In the genomic region with DNA sequence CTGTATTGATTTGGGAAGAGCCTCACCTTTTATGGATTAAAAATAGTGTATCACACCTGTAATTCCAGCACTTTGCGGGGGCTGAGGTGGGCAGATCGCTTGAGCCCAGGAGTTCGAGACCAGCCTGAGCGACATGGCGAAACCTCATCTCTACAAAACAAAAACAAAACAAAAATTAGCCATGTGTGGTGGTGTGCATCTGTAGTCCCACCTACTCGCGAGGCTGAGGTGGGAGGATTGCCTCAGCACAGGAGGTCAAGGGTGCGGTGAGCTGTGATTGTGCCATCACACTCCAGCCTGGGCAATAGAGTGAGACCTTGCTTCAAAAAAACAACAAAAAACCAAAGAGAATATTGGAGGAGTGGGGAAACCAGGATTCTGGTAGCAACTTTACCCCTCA, we compare ENCODE assay signal across 35 cellular contexts.
DNase-seq lines count a peak whose midpoint lies in the region; ATAC-seq, FAIRE-seq and TF ChIP-seq lines count a peak whose summit lies in the region.
"Had no signal": no experiment of that assay in that cellular context is flagged by ENCODE, and none has a peak within 500 bp of the region (broad histone marks: within the 10 kb centered on the region; RNA-seq: fewer than 3 reads in every experiment).

No MANE protein-coding gene starts in this region.

- no peak overlapping the region for H3K9ac ChIP-seq in mesenchymal stem cell (ENCODE audit: low read length)
- peak overlapping the region; percentile 21 for H3K9ac ChIP-seq in neuronal stem cell (ENCODE audit: low read depth, low read length, poor library complexity)
- H3K9ac ChIP-seq: BLaER1; BLaER1 treated with 17β-estradiol and CSF1 and Interleukin-3, amounts not matched to agents 10 nM and 100 nM had no signal

- no peak overlapping the region for H3K23ac ChIP-seq in mesenchymal stem cell (ENCODE audit: low read length in 2 of 2)
- no peak overlapping the region for H3K23ac ChIP-seq in neuronal stem cell (ENCODE audit: low read depth, low read length, poor library complexity)

- H3K27me3 ChIP-seq in mesenchymal stem cell (ENCODE audit: control insufficient read depth in 1 of 2, insufficient read depth in 1 of 2, low read length in 2 of 2) (peaks cover 0 to 30% of the 10 kb centered on the region in 2 experiments), neuronal stem cell (ENCODE audit: control insufficient read depth in 3 of 3, insufficient read depth in 3 of 3, low read depth in 1 of 3, low read length in 3 of 3) (no peaks in the 10 kb centered on the region), right cardiac atrium (ENCODE audit: control insufficient read depth, insufficient read depth) (no peaks in the 10 kb centered on the region), SJCRH30 (no peaks in the 10 kb centered on the region)
- H3K27me3 ChIP-seq: BE2C, BLaER1 had no signal

- peak overlapping the region; percentile 24; the same call in 1 of the 2 replicates for H3K27ac ChIP-seq in HEK293 (ENCODE audit: extremely low read depth, low read depth, low read length)
- H3K27ac ChIP-seq in mesenchymal stem cell (ENCODE audit: low read length, poor library complexity, severe bottlenecking): no peak overlapping the region
- no peak overlapping the region for H3K27ac ChIP-seq in neuronal stem cell (replicated peaks; ENCODE audit: low read length)
- H3K27ac ChIP-seq in right cardiac atrium (ENCODE audit: low read length): no peak overlapping the region
- H3K27ac ChIP-seq in SJCRH30: no peak overlapping the region
- H3K27ac ChIP-seq: 22Rv1; A549; BLaER1; BLaER1 treated with 17β-estradiol and CSF1 and Interleukin-3, amounts not matched to agents 10 nM and 100 nM; C4-2B had no signal

- H3K36me3 ChIP-seq in HEK293 (ENCODE audit: control insufficient read depth in 2 of 2, insufficient read depth in 1 of 2, low read length in 2 of 2) (no peaks in the 10 kb centered on the region), mesenchymal stem cell (ENCODE audit: control insufficient read depth in 1 of 2, insufficient read depth in 2 of 2, low read depth in 1 of 2, low read length in 2 of 2) (no peaks in the 10 kb centered on the region), neuronal stem cell (replicated peaks in 1 of 2; ENCODE audit: control insufficient read depth in 2 of 2, insufficient read depth in 2 of 2, low read length in 2 of 2) (no peaks in the 10 kb centered on the region), SJCRH30 (no peaks in the 10 kb centered on the region)
- H3K36me3 ChIP-seq: BE2C; BLaER1; BLaER1 treated with 17β-estradiol and CSF1 and Interleukin-3, amounts not matched to agents 10 nM and 100 nM had no signal

- peak; percentile 70 for FAIRE-seq in urothelium cell line (lab: Jason Lieb, UNC)
- FAIRE-seq: A204.1, A549, D721Med had no signal

- H3K18ac ChIP-seq in mesenchymal stem cell (ENCODE audit: low read depth in 1 of 2, low read length in 2 of 2) (peak overlapping the region in 1 of 2 experiments; percentile 60), neuronal stem cell (ENCODE audit: low read length) (peak overlapping the region; percentile 45)

- 93% methylated on average over 6 of the region's 8 CpGs for WGBS in mesenchymal stem cell
- no CpG with 5 or more reads among the region's 8 CpGs for WGBS in neuronal stem cell (ENCODE audit: extremely low coverage in 2 of 2, insufficient read length in 2 of 2, insufficient replicate concordance in 1 of 2), 2 donors
- WGBS in right cardiac atrium: 97% methylated on average over 8 of the region's 8 CpGs

- H3K4me3 ChIP-seq in HEK293 (ENCODE audit: low read depth, low read length) (no peak overlapping the region), mesenchymal stem cell (ENCODE audit: insufficient read depth in 1 of 2, low read depth in 1 of 2, low read length in 2 of 2) (no peak overlapping the region), neuronal stem cell (ENCODE audit: low read length in 2 of 2) (no peak overlapping the region), right cardiac atrium (ENCODE audit: low read length) (no peak overlapping the region), SJCRH30 (no peak overlapping the region)
- H3K4me3 ChIP-seq: A549; BLaER1; BLaER1 treated with 17β-estradiol and CSF1 and Interleukin-3, amounts not matched to agents 10 nM and 100 nM had no signal

- H3K4me1 ChIP-seq in HEK293 (ENCODE audit: control insufficient read depth, insufficient read depth, low read length) (peaks cover 32% of the 10 kb centered on the region), mesenchymal stem cell (ENCODE audit: control insufficient read depth, insufficient read depth, low read depth, low read length) (peaks cover 1% of the 10 kb centered on the region), neuronal stem cell (ENCODE audit: control insufficient read depth in 2 of 2, insufficient read depth in 1 of 2, low read depth in 1 of 2, low read length in 2 of 2) (no peaks in the 10 kb centered on the region), right cardiac atrium (ENCODE audit: control insufficient read depth, insufficient read depth, low read length) (peaks cover 2% of the 10 kb centered on the region), SJCRH30 (no peaks in the 10 kb centered on the region)

- H2AFZ ChIP-seq in mesenchymal stem cell (ENCODE audit: low read depth, low read length) (no peak overlapping the region), neuronal stem cell (ENCODE audit: low read length) (no peak overlapping the region)

- TF ChIP-seq CTCF in HEK293 (tag by site-specific recombination; IDR thresholded peaks at IDR 0.05): no peak

- no peak overlapping the region for H2AK5ac ChIP-seq in mesenchymal stem cell (ENCODE audit: low read length, severe bottlenecking)
- H2AK5ac ChIP-seq in neuronal stem cell (ENCODE audit: low read depth, low read length): no peak overlapping the region

- no peak overlapping the region for H3K14ac ChIP-seq in mesenchymal stem cell (ENCODE audit: low read length in 2 of 2)
- H3K14ac ChIP-seq in neuronal stem cell (ENCODE audit: low read length): no peak overlapping the region

- H3K9me3 ChIP-seq in HEK293 (ENCODE audit: control insufficient read depth, insufficient read depth, low read depth, low read length) (no peaks in the 10 kb centered on the region), mesenchymal stem cell (ENCODE audit: control insufficient read depth, low read length) (no peaks in the 10 kb centered on the region), neuronal stem cell (replicated peaks in 1 of 2; ENCODE audit: control insufficient read depth in 2 of 2, insufficient read depth in 1 of 2, low read depth in 1 of 2, low read length in 2 of 2) (peaks cover 0 to 7% of the 10 kb centered on the region in 2 donors), right cardiac atrium (ENCODE audit: control insufficient read depth, low read length) (no peaks in the 10 kb centered on the region), SJCRH30 (replicated peaks) (no peaks in the 10 kb centered on the region)
- H3K9me3 ChIP-seq: BE2C, Caco-2 had no signal

- H4K8ac ChIP-seq in mesenchymal stem cell (ENCODE audit: low read length): no peak overlapping the region
- H4K8ac ChIP-seq in neuronal stem cell (ENCODE audit: low read depth, low read length): no peak overlapping the region

- no peak overlapping the region for H3K4me2 ChIP-seq in mesenchymal stem cell (ENCODE audit: low read length, poor library complexity, severe bottlenecking)
- no peak overlapping the region for H3K4me2 ChIP-seq in neuronal stem cell (ENCODE audit: insufficient read depth, low read length, poor library complexity, severe bottlenecking)
- H3K4me2 ChIP-seq: A549; BLaER1; BLaER1 treated with 17β-estradiol and CSF1 and Interleukin-3, amounts not matched to agents 10 nM and 100 nM had no signal

- intact Hi-C loops in right cardiac atrium (cut with DNase I): no loop called here

- ATAC-seq in right cardiac atrium (no peak), GM21423 (IDR thresholded peaks at IDR 0.05; ENCODE audit: unreplicated experiment) (no peak), HG03108 (IDR thresholded peaks at IDR 0.05; ENCODE audit: unreplicated experiment) (no peak)
- ATAC-seq: A549; CD8-positive, alpha-beta T cell had no signal

- H2BK15ac ChIP-seq in mesenchymal stem cell (ENCODE audit: low read depth, poor library complexity, severe bottlenecking): no peak overlapping the region
- no peak overlapping the region for H2BK15ac ChIP-seq in neuronal stem cell (ENCODE audit: low read length)

- H4K91ac ChIP-seq in mesenchymal stem cell (ENCODE audit: low read length) (no peak overlapping the region), neuronal stem cell (ENCODE audit: low read depth, low read length, poor library complexity) (no peak overlapping the region)

- H3K79me1 ChIP-seq in mesenchymal stem cell (replicated peaks; ENCODE audit: low read length, poor library complexity, severe bottlenecking) (no peaks in the 10 kb centered on the region), neuronal stem cell (ENCODE audit: low read depth, low read length) (no peaks in the 10 kb centered on the region)

- H2BK5ac ChIP-seq in mesenchymal stem cell (ENCODE audit: low read depth, low read length, poor library complexity, severe bottlenecking): no peak overlapping the region
- H2BK5ac ChIP-seq in neuronal stem cell (ENCODE audit: low read length): no peak overlapping the region

- POLR2A ChIA-PET in HEK293 (lab: Yijun Ruan, JAX): no interaction called here

- DNase-seq in mesenchymal stem cell: no peak
- no peak for DNase-seq in neuronal stem cell (ENCODE audit: low spot score)
- no peak for DNase-seq in urothelium cell line (ENCODE audit: low spot score)
- DNase-seq in right cardiac atrium: no peak
- DNase-seq in SJCRH30: no peak
- DNase-seq: 8988T; ACHN; AML-193; BE2C; C1 segment of cervical spinal cord; Caco-2; Calu3; CD4-positive, alpha-beta memory T cell; CD4-positive, alpha-beta T cell; CD4-positive, CD25-positive, alpha-beta regulatory T cell; CD8-positive, alpha-beta memory T cell; CD8-positive, alpha-beta T cell; COR-L47; DMS 273 treated with DMSO at 0.1 percent for 48 hours; DMS153; DMS53; DMS79; DMS79 treated with DMSO at 0.1 percent for 48 hours; DND-41; EL had no signal

- H2BK120ac ChIP-seq in mesenchymal stem cell (ENCODE audit: low read depth, low read length) (no peak overlapping the region), neuronal stem cell (ENCODE audit: low read depth, low read length) (no peak overlapping the region)

- CTCF ChIA-PET in HEK293 (lab: Yijun Ruan, JAX): interaction anchor here (0.6 kb wide), 1 partner anchor 115 kb away, joined by 3 read pairs; no protein-coding TSS in a partner anchor

- H2BK12ac ChIP-seq in mesenchymal stem cell (ENCODE audit: low read length in 2 of 2) (peak overlapping the region; percentile 50 to 90), neuronal stem cell (ENCODE audit: low read length) (no peak overlapping the region)

- H3K4ac ChIP-seq in mesenchymal stem cell (ENCODE audit: low read depth in 1 of 2, low read length in 2 of 2) (no peak overlapping the region), neuronal stem cell (ENCODE audit: low read length) (no peak overlapping the region)

TF ChIP-seq in HEK293, 187 proteins besides CTCF, POLR2A, EP300 and RAD21 (continues in another document):
- no peak for TF ChIP-seq MYNN (tag by site-specific recombination; IDR thresholded peaks at IDR 0.05; ENCODE audit: borderline replicate concordance)
